In genomic region chr4:1309261-1310010, GRCh38 we compare ENCODE assay signal across 8 cellular contexts. TPM values are rescaled to one million over a fixed set of nuclear protein-coding genes. Genes with fewer than 3 reads are reported as not detected.
A peak's percentile ranks its signal among the peaks of the same experiment; 100 is the strongest.
DNase-seq lines count a peak whose midpoint lies in the region; ATAC-seq, FAIRE-seq and TF ChIP-seq lines count a peak whose summit lies in the region.

No MANE protein-coding gene starts in this region.

- peak overlapping the region; percentile 57 to 78 (median 73); a peak in 5 of 6 replicates for H3K4me3 ChIP-seq in HepG2 (replicated peaks in 1 of 3; ENCODE audit: insufficient read depth in 1 of 3, low read depth in 2 of 3, low read length in 3 of 3)

- peaks cover 11% of the 10 kb centered on the region; the same call in 1 of the 2 replicates for H4K20me1 ChIP-seq in HepG2 (ENCODE audit: insufficient read depth, low read length)

- H3K9ac ChIP-seq in HepG2 (ENCODE audit: insufficient read depth, low read depth, low read length) = peak overlapping the region; percentile 74

- H3K9me3 Mint-ChIP-seq in activated CD8-positive, alpha-beta T cell treated with anti-CD3 and anti-CD28 coated beads, Interleukin-2, amount 10 ng/mL, durations not matched to agents 7 days and 5 days (ENCODE audit: insufficient read depth) = no peaks in the 10 kb centered on the region

- peak overlapping the region; percentile 75 for H3K27ac ChIP-seq in HepG2 (ENCODE audit: extremely low read length, insufficient read depth, low read length)

- peak overlapping the region; percentile 75 for H3K27ac Mint-ChIP-seq in activated CD8-positive, alpha-beta T cell treated with anti-CD3 and anti-CD28 coated beads, Interleukin-2, amount 10 ng/mL, durations not matched to agents 7 days and 5 days

- no TSS peak for BruUV-seq in HepG2 (replicated peaks; lab: Mats Ljungman, UMichigan)

- no peak for TF ChIP-seq CTCF in HepG2 (CRISPR knock-in tag; IDR thresholded peaks at IDR 0.05)

- peaks cover 63% of the 10 kb centered on the region for H3K4me1 Mint-ChIP-seq in activated CD8-positive, alpha-beta T cell treated with anti-CD3 and anti-CD28 coated beads, Interleukin-2, amount 10 ng/mL, durations not matched to agents 7 days and 5 days (ENCODE audit: low read depth)

- H2AFZ ChIP-seq in HepG2 (ENCODE audit: low read length) = no peak overlapping the region

- H3K27me3 Mint-ChIP-seq in activated CD8-positive, alpha-beta T cell treated with anti-CD3 and anti-CD28 coated beads, Interleukin-2, amount 10 ng/mL, durations not matched to agents 7 days and 5 days (ENCODE audit: low read depth) = no peaks in the 10 kb centered on the region

- H3K27me3 ChIP-seq in HepG2 (ENCODE audit: control insufficient read depth in 1 of 2, insufficient read depth in 2 of 2, low read length in 2 of 2) = no peaks in the 10 kb centered on the region

- peak; percentile 36; the same call in 1 of the 2 replicates for TF ChIP-seq RAD21 in HepG2 (CRISPR knock-in tag; IDR thresholded peaks at IDR 0.05)

- DNase-seq in GM12891 (ENCODE audit: insufficient read length, low spot score) (peak; percentile 97), HepG2 (ENCODE audit: low spot score) (peak; percentile 91), HuH-7 (ENCODE audit: low spot score) (no peak), RKO (ENCODE audit: low spot score) (no peak)
- DNase-seq in activated CD8-positive, alpha-beta T cell treated with anti-CD3 and anti-CD28 coated beads, Interleukin-2, amount 10 ng/mL, durations not matched to agents 7 days and 5 days = peak; percentile 77
- DNase-seq in effector CD4-positive, alpha-beta T cell = peak; percentile 50
- peak; percentile 16 to 23 for DNase-seq in stimulated activated CD4-positive, alpha-beta T cell treated with anti-CD3 and anti-CD28 coated beads, Interleukin-1b, Interleukin-23, amount 100 ng/mL, for 1 hour (ENCODE audit: low read depth in 2 of 2)

- H3K79me2 ChIP-seq in HepG2 (ENCODE audit: insufficient read depth, low read length) = peaks cover 76% of the 10 kb centered on the region

- POLR2A ChIA-PET in activated CD8-positive, alpha-beta T cell treated with anti-CD3 and anti-CD28 coated beads, Interleukin-2, amount 10 ng/mL, durations not matched to agents 7 days and 5 days (lab: Charles Lee) = interaction anchor here (1.0 to 2.2 kb wide), 3 partner anchors 20 to 43 kb away, joined by 4 to 15 read pairs (median 5); partner anchors contain the start of genes MAEA and UVSSA
- POLR2A ChIA-PET in HepG2 (lab: Yijun Ruan, JAX) = interaction anchor here (0.7 to 2.6 kb wide), 8 partner anchors 9 to 137 kb away, joined by 3 to 29 read pairs (median 8); partner anchors contain the start of genes CTBP1, MAEA, SPON2 and UVSSA

- TF ChIP-seq EP300 in HepG2 (IDR thresholded peaks at IDR 0.05; ENCODE audit: low read depth in 2 of 2, low read length in 2 of 2) (no peak), HepG2 (CRISPR knock-in tag; IDR thresholded peaks at IDR 0.05; ENCODE audit: borderline replicate concordance) (no peak)

- H3K4me2 ChIP-seq in HepG2 (ENCODE audit: low read depth, low read length) = peak overlapping the region; percentile 92

- peak; percentile 96 for FAIRE-seq in GM12891 (lab: Jason Lieb, UNC)
- FAIRE-seq in HepG2 (lab: Jason Lieb, UNC) = peak; percentile 85

- 0% methylated on average over 25 of the region's 36 CpGs for WGBS in HepG2 (ENCODE audit: low lambda C conversion rate)

- H3K4me3 Mint-ChIP-seq in activated CD8-positive, alpha-beta T cell treated with anti-CD3 and anti-CD28 coated beads, Interleukin-2, amount 10 ng/mL, durations not matched to agents 7 days and 5 days = peak overlapping the region; percentile 47

- CTCF ChIA-PET in activated CD8-positive, alpha-beta T cell treated with anti-CD3 and anti-CD28 coated beads, Interleukin-2, amount 10 ng/mL, durations not matched to agents 7 days and 5 days (lab: Charles Lee) = interaction anchor here (0.6 to 2.4 kb wide), 9 partner anchors 21 to 178 kb away, joined by 3 to 10 read pairs (median 3); partner anchors contain the start of gene UVSSA
- CTCF ChIA-PET in HepG2 (lab: Yijun Ruan, JAX; ENCODE audit: low intra/inter-chr PET ratio, low total read pairs) = no interaction called here

- no peak for TF ChIP-seq POLR2A in GM12891 (IDR thresholded peaks at IDR 0.05; ENCODE audit: low read depth, low read length)
- peak in 1 of 2 experiments; percentile 33; a peak in 1 of 4 replicates for TF ChIP-seq POLR2A in HepG2 (IDR thresholded peaks at IDR 0.05; ENCODE audit: insufficient read depth in 1 of 2, low read depth in 2 of 2, low read length in 2 of 2)

- H3K36me3 Mint-ChIP-seq in activated CD8-positive, alpha-beta T cell treated with anti-CD3 and anti-CD28 coated beads, Interleukin-2, amount 10 ng/mL, durations not matched to agents 7 days and 5 days (ENCODE audit: low read depth) = peaks cover 44% of the 10 kb centered on the region

- no peaks in the 10 kb centered on the region for H3K9me3 ChIP-seq in HepG2 (ENCODE audit: low read length)

- H3K4me1 ChIP-seq in HepG2 (ENCODE audit: insufficient read depth, low read length) = peaks cover 72% of the 10 kb centered on the region

- in situ Hi-C loops in HepG2 (cut with HindIII; ENCODE audit: extremely low pct_ligation_motif_present, low pct_unique_long_range_greater_than_20kb) = no loop called here

- intact Hi-C loops in HepG2 (cut with micrococcal nuclease; ENCODE audit: unreplicated experiment) = loop anchor here (2.0 to 5.0 kb wide), 2 partner anchors 23 to 38 kb away; partner anchors contain the start of gene UVSSA

- H3K36me3 ChIP-seq in HepG2 (replicated peaks in 1 of 2; ENCODE audit: control insufficient read depth in 1 of 2, insufficient read depth in 2 of 2, low read length in 2 of 2) = peaks cover 11 to 20% of the 10 kb centered on the region in 2 experiments

- peak; percentile 62 for ATAC-seq in HG03378 (IDR thresholded peaks at IDR 0.05; ENCODE audit: unreplicated experiment)
- peak; percentile 87 for ATAC-seq in activated CD8-positive, alpha-beta T cell treated with anti-CD3 and anti-CD28 coated beads, Interleukin-2, amount 10 ng/mL, durations not matched to agents 7 days and 5 days
- peak; percentile 95 for ATAC-seq in HepG2

TF ChIP-seq in GM12891, 5 proteins besides CTCF, POLR2A, EP300 and RAD21 (continues in another document):
- no peak for TF ChIP-seq PAX5 (IDR thresholded peaks at IDR 0.05; ENCODE audit: insufficient read depth, low read length, severe bottlenecking)

RNA-seq across cellular contexts. Expression of gene MAEA, which starts 19.7 kb away (rescaled TPM):
- 36.2 TPM for polyA plus RNA-seq in GM12891 (2012; ENCODE audit: low read depth, missing spikeins)
- 10 to 100 TPM; 60.3 to 65.1 TPM for total RNA-seq in activated CD8-positive, alpha-beta T cell treated with anti-CD3 and anti-CD28 coated beads, Interleukin-2, amount 10 ng/mL, durations not matched to agents 7 days and 5 days
- 52.0 and 65.2 TPM in 2 replicates for total RNA-seq in HepG2 (2016; rRNA removed; fragmentation: Illumina TruSeq; extraction: Trizol)
- total RNA-seq in HepG2 (2016; cell fraction: cytosol; rRNA removed; fragmentation: Illumina TruSeq; extraction: Trizol; ENCODE audit: low read depth) = 10.0 and 10.5 TPM in 2 replicates
- total RNA-seq in HepG2 (2016; cell fraction: insoluble cytoplasmic fraction; rRNA removed; fragmentation: Illumina TruSeq; extraction: Trizol) = 55.0 and 59.4 TPM in 2 replicates
- 23.7 and 24.2 TPM in 2 replicates for total RNA-seq in HepG2 (2016; cell fraction: membrane; rRNA removed; fragmentation: Illumina TruSeq; extraction: Trizol)
- 30.2 and 31.7 TPM in 2 replicates for total RNA-seq in HepG2 (2016; cell fraction: nucleus; rRNA removed; fragmentation: Illumina TruSeq; extraction: Trizol)
- polyA plus RNA-seq in HepG2 (2011; rRNA removed) = 57.1 and 60.7 TPM in 2 replicates
- 48.5 and 73.3 TPM in 2 replicates for polyA plus RNA-seq in HepG2 (2011; cell fraction: cytosol; rRNA removed)
- polyA plus RNA-seq in HepG2 (2011; cell fraction: nucleus; rRNA removed) = 171 and 221 TPM in 2 replicates
- 28.9 and 30.8 TPM in 2 replicates for polyA plus RNA-seq in HepG2 (2012)
- 5.9 and 6.3 TPM in 2 replicates for polyA plus RNA-seq in HepG2 (2016; cell fraction: cytosol; fragmentation: Illumina TruSeq; extraction: Trizol; ENCODE audit: low read depth)
- polyA plus RNA-seq in HepG2 (2016; cell fraction: insoluble cytoplasmic fraction; fragmentation: Illumina TruSeq; extraction: Trizol; ENCODE audit: low read depth) = 60.8 and 67.1 TPM in 2 replicates
- 15.8 and 16.9 TPM in 2 replicates for polyA plus RNA-seq in HepG2 (2016; cell fraction: membrane; fragmentation: Illumina TruSeq; extraction: Trizol; ENCODE audit: low read depth)
- polyA plus RNA-seq in HepG2 (2016; cell fraction: nucleus; fragmentation: Illumina TruSeq; extraction: Trizol; ENCODE audit: insufficient read depth, low read depth) = 69.6 and 72.4 TPM in 2 replicates
- polyA minus RNA-seq in HepG2 (2011; rRNA and poly(A)+ RNA removed; ENCODE audit: low replicate concordance) = 56.6 and 139 TPM in 2 replicates
- 41.7 and 45.7 TPM in 2 replicates for polyA minus RNA-seq in HepG2 (2011; cell fraction: cytosol; rRNA and poly(A)+ RNA removed)
- polyA minus RNA-seq in HepG2 (2011; cell fraction: nucleus; rRNA and poly(A)+ RNA removed) = 40.9 and 44.3 TPM in 2 replicates

RNA-seq across cellular contexts. Expression of gene UVSSA, which starts 37.6 kb away (rescaled TPM):
- polyA plus RNA-seq in GM12891 (2012; ENCODE audit: low read depth, missing spikeins) = 6.8 TPM
- 10 to 100 TPM; 16.7 to 17.0 TPM for total RNA-seq in activated CD8-positive, alpha-beta T cell treated with anti-CD3 and anti-CD28 coated beads, Interleukin-2, amount 10 ng/mL, durations not matched to agents 7 days and 5 days
- total RNA-seq in HepG2 (2016; rRNA removed; fragmentation: Illumina TruSeq; extraction: Trizol) = 4.6 and 4.8 TPM in 2 replicates
- total RNA-seq in HepG2 (2016; cell fraction: cytosol; rRNA removed; fragmentation: Illumina TruSeq; extraction: Trizol; ENCODE audit: low read depth) = 2.3 and 4.1 TPM in 2 replicates
- total RNA-seq in HepG2 (2016; cell fraction: insoluble cytoplasmic fraction; rRNA removed; fragmentation: Illumina TruSeq; extraction: Trizol) = 3.7 and 4.7 TPM in 2 replicates
- total RNA-seq in HepG2 (2016; cell fraction: membrane; rRNA removed; fragmentation: Illumina TruSeq; extraction: Trizol) = 2.9 and 3.9 TPM in 2 replicates
- 6.9 and 7.1 TPM in 2 replicates for total RNA-seq in HepG2 (2016; cell fraction: nucleus; rRNA removed; fragmentation: Illumina TruSeq; extraction: Trizol)
- 8.4 and 8.6 TPM in 2 replicates for polyA plus RNA-seq in HepG2 (2011; rRNA removed)
- polyA plus RNA-seq in HepG2 (2011; cell fraction: cytosol; rRNA removed) = 3.0 and 4.1 TPM in 2 replicates
- polyA plus RNA-seq in HepG2 (2011; cell fraction: nucleus; rRNA removed) = 80.9 and 90.3 TPM in 2 replicates
- polyA plus RNA-seq in HepG2 (2012) = 7.1 and 7.7 TPM in 2 replicates
- polyA plus RNA-seq in HepG2 (2016; cell fraction: cytosol; fragmentation: Illumina TruSeq; extraction: Trizol; ENCODE audit: low read depth) = 0.16 and 0.25 TPM in 2 replicates
- polyA plus RNA-seq in HepG2 (2016; cell fraction: insoluble cytoplasmic fraction; fragmentation: Illumina TruSeq; extraction: Trizol; ENCODE audit: low read depth) = 3.8 and 4.8 TPM in 2 replicates
- polyA plus RNA-seq in HepG2 (2016; cell fraction: membrane; fragmentation: Illumina TruSeq; extraction: Trizol; ENCODE audit: low read depth) = 0.59 and 0.60 TPM in 2 replicates
- 29.2 and 29.8 TPM in 2 replicates for polyA plus RNA-seq in HepG2 (2016; cell fraction: nucleus; fragmentation: Illumina TruSeq; extraction: Trizol; ENCODE audit: insufficient read depth, low read depth)
- polyA minus RNA-seq in HepG2 (2011; rRNA and poly(A)+ RNA removed; ENCODE audit: low replicate concordance) = 3.9 and 14.3 TPM in 2 replicates
- polyA minus RNA-seq in HepG2 (2011; cell fraction: cytosol; rRNA and poly(A)+ RNA removed) = 3.6 and 4.4 TPM in 2 replicates
- polyA minus RNA-seq in HepG2 (2011; cell fraction: nucleus; rRNA and poly(A)+ RNA removed) = 18.8 and 20.2 TPM in 2 replicates

Comparison
In these comparisons a context has a peak if more than half of its experiments do, and no peak if none do; other contexts are left out.
1. DNase-seq: peak in GM12891 (single experiment), activated CD8-positive, alpha-beta T cell treated with anti-CD3 and anti-CD28 coated beads, Interleukin-2, amount 10 ng/mL, durations not matched to agents 7 days and 5 days (single experiment), effector CD4-positive, alpha-beta T cell (single experiment), HepG2 (single experiment) and stimulated activated CD4-positive, alpha-beta T cell treated with anti-CD3 and anti-CD28 coated beads, Interleukin-1b, Interleukin-23, amount 100 ng/mL, for 1 hour (2 of 2); none in HuH-7 (single experiment) and RKO (single experiment).
2. Peak in every context shown above with its lines, with median percentiles within 50 percentile points of each other: ATAC-seq.